9 cellular contexts compared by ENCODE assay signal in genomic region chr7:5237286-5237685, GRCh38. TPM values are rescaled to one million over a fixed set of nuclear protein-coding genes. Genes with fewer than 3 reads are reported as not detected.
DNase-seq lines count a peak whose midpoint lies in the region; ATAC-seq and TF ChIP-seq lines count a peak whose summit lies in the region.
"Had no signal": no experiment of that assay in that cellular context is flagged by ENCODE, and none has a peak within 500 bp of the region (broad histone marks: within the 10 kb centered on the region; RNA-seq: fewer than 3 reads in every experiment).

No MANE protein-coding gene starts in this region.

- peak overlapping the region; percentile 87 for H3K27ac Mint-ChIP-seq in dendritic cell treated with granulocyte-macrophage colony-stimulating factor and Interleukin-4, amounts not matched to agents 40 ng/mL and 50 ng/mL, for 4 days
- H3K27ac Mint-ChIP-seq in memory B cell (no peak overlapping the region), neural progenitor cell (no peak overlapping the region)

- in situ Hi-C loops in transverse colon (cut with MboI; ENCODE audit: low pct_ligation_motif_present in 1 of 4, low pct_unique_long_range_greater_than_20kb in 1 of 4, low sequenced_read_pairs in 3 of 4) = loop anchor here in 2 of 4 donors (25.0 kb wide), 1 partner anchor 225 kb away; no protein-coding TSS in a partner anchor

- WGBS in transverse colon (ENCODE audit: low coverage in 1 of 2), 2 donors = 52 to 76% methylated on average over 18 to 21 of the region's 21 CpGs

- DNase-seq in LHCN-M2 (ENCODE audit: low read depth) = peak; percentile 16
- DNase-seq in memory B cell (ENCODE audit: low spot score in 2 of 2) = no peak
- DNase-seq in transverse colon = peak; percentile 49
- no peak for DNase-seq in cortex of kidney (lab: John Stamatoyannopoulos, UW)
- no peak for DNase-seq in NK-92 (lab: John Stamatoyannopoulos, UW; ENCODE audit: unreplicated experiment)
- no peak for DNase-seq in neural progenitor cell (ENCODE audit: low spot score)
- no peak for DNase-seq in NCI-H446 treated with DMSO at 0.1 percent for 48 hours (lab: John Stamatoyannopoulos, UW)

- no peak overlapping the region for H2AFZ ChIP-seq in neural progenitor cell (replicated peaks)

- no peaks in the 10 kb centered on the region for H3K9me3 Mint-ChIP-seq in dendritic cell treated with granulocyte-macrophage colony-stimulating factor and Interleukin-4, amounts not matched to agents 40 ng/mL and 50 ng/mL, for 4 days
- no peaks in the 10 kb centered on the region for H3K9me3 Mint-ChIP-seq in memory B cell
- no peaks in the 10 kb centered on the region for H3K9me3 Mint-ChIP-seq in neural progenitor cell

- H3K9me3 ChIP-seq in transverse colon (no peaks in the 10 kb centered on the region), neural progenitor cell (ENCODE audit: low read depth) (no peaks in the 10 kb centered on the region)

- no peak overlapping the region for H3K9ac ChIP-seq in neural progenitor cell

- peaks cover 11% of the 10 kb centered on the region for H4K20me1 ChIP-seq in neural progenitor cell (ENCODE audit: low read depth)

- H3K27ac ChIP-seq in transverse colon = peak overlapping the region; percentile 31 to 42 (median 34)
- H3K27ac ChIP-seq in neural progenitor cell = no peak overlapping the region
- H3K27ac ChIP-seq: cardiac muscle cell had no signal

- TF ChIP-seq POLR2A in transverse colon (IDR thresholded peaks at IDR 0.05) = no peak

- peaks cover 64% of the 10 kb centered on the region for H3K4me1 Mint-ChIP-seq in dendritic cell treated with granulocyte-macrophage colony-stimulating factor and Interleukin-4, amounts not matched to agents 40 ng/mL and 50 ng/mL, for 4 days (ENCODE audit: low read depth)
- peaks cover 33% of the 10 kb centered on the region for H3K4me1 Mint-ChIP-seq in memory B cell
- H3K4me1 Mint-ChIP-seq in neural progenitor cell = peaks cover 35% of the 10 kb centered on the region

- H3K36me3 Mint-ChIP-seq in dendritic cell treated with granulocyte-macrophage colony-stimulating factor and Interleukin-4, amounts not matched to agents 40 ng/mL and 50 ng/mL, for 4 days (ENCODE audit: low read depth) = peaks cover 15% of the 10 kb centered on the region
- no peaks in the 10 kb centered on the region for H3K36me3 Mint-ChIP-seq in memory B cell
- H3K36me3 Mint-ChIP-seq in neural progenitor cell = peaks cover 3% of the 10 kb centered on the region

- H3K79me2 ChIP-seq in neural progenitor cell (ENCODE audit: low read depth) = no peaks in the 10 kb centered on the region

- H3K36me3 ChIP-seq in transverse colon (no peaks in the 10 kb centered on the region), neural progenitor cell (no peaks in the 10 kb centered on the region)
- H3K36me3 ChIP-seq: cardiac muscle cell had no signal

- TF ChIP-seq EP300 in transverse colon (IDR thresholded peaks at IDR 0.05; ENCODE audit: low read depth) = no peak

- H3K4me1 ChIP-seq in transverse colon (peaks cover 4 to 21% (median 12%) of the 10 kb centered on the region in 4 donors), neural progenitor cell (peaks cover 8% of the 10 kb centered on the region)

- H3K27me3 ChIP-seq in transverse colon = no peaks in the 10 kb centered on the region
- H3K27me3 ChIP-seq in neural progenitor cell = peaks cover 19% of the 10 kb centered on the region
- H3K27me3 ChIP-seq: cardiac muscle cell had no signal

- no peak for ATAC-seq in memory B cell (ENCODE audit: low read depth)

- no peak overlapping the region for H3K4me3 ChIP-seq in transverse colon
- no peak overlapping the region for H3K4me3 ChIP-seq in neural progenitor cell
- H3K4me3 ChIP-seq: cardiac muscle cell had no signal

- TF ChIP-seq CTCF in transverse colon (IDR thresholded peaks at IDR 0.05) = no peak
- no peak for TF ChIP-seq CTCF in neural progenitor cell (IDR thresholded peaks at IDR 0.05)

- peaks cover 11% of the 10 kb centered on the region for H3F3A ChIP-seq in neural progenitor cell (ENCODE audit: low read depth)

- intact Hi-C loops in dendritic cell treated with granulocyte-macrophage colony-stimulating factor and Interleukin-4, amounts not matched to agents 40 ng/mL and 50 ng/mL, for 4 days (cut with micrococcal nuclease) = no loop called here
- intact Hi-C loops in transverse colon (cut with DNase I; ENCODE audit: low total_unique reads) = loop anchor here (10.0 kb wide), 1 partner anchor 218 kb away; no protein-coding TSS in a partner anchor

- peaks cover 20% of the 10 kb centered on the region for H3K27me3 Mint-ChIP-seq in dendritic cell treated with granulocyte-macrophage colony-stimulating factor and Interleukin-4, amounts not matched to agents 40 ng/mL and 50 ng/mL, for 4 days
- H3K27me3 Mint-ChIP-seq in memory B cell (peaks cover 4% of the 10 kb centered on the region), neural progenitor cell (ENCODE audit: insufficient read depth, low read depth) (peaks cover 9% of the 10 kb centered on the region)

- peak overlapping the region; percentile 58 for H3K4me3 Mint-ChIP-seq in dendritic cell treated with granulocyte-macrophage colony-stimulating factor and Interleukin-4, amounts not matched to agents 40 ng/mL and 50 ng/mL, for 4 days
- H3K4me3 Mint-ChIP-seq in memory B cell (peak overlapping the region; percentile 59), neural progenitor cell (no peak overlapping the region)

- H3K4me2 ChIP-seq in neural progenitor cell = no peak overlapping the region

RNA-seq across cellular contexts. Expression of gene SLC29A4, which starts 45.5 kb away (rescaled TPM):
- total RNA-seq in LHCN-M2 (2014; rRNA removed) = 3.9 and 4.7 TPM in 2 replicates
- 4.2 TPM for polyA plus RNA-seq in LHCN-M2 (2012)
- 10 to 100 TPM in 1 of 4 donors, 1 to 10 TPM in 2, under 1 TPM in 1; 0.60 to 36.3 (median 2.6) TPM for total RNA-seq in transverse colon
- 7.3 and 20.8 TPM in 2 replicates for total RNA-seq in neural progenitor cell (ENCODE audit: low replicate concordance)

RNA-seq across cellular contexts. Expression of gene WIPI2, which starts 47.3 kb away (rescaled TPM):
- 54.8 and 65.8 TPM in 2 replicates for total RNA-seq in LHCN-M2 (2014; rRNA removed)
- 50.1 TPM for polyA plus RNA-seq in LHCN-M2 (2012)
- 10 to 100 TPM; 30.8 to 64.3 (median 53.2) TPM for total RNA-seq in transverse colon
- total RNA-seq in neural progenitor cell (ENCODE audit: low replicate concordance) = 64.9 and 74.8 TPM in 2 replicates

Comparison
In these comparisons a context has a peak if more than half of its experiments do, and no peak if none do; other contexts are left out.
1. DNase-seq: peak in LHCN-M2 (single experiment) and transverse colon (single experiment); none in memory B cell (0 of 2), cortex of kidney (single experiment), NK-92 (single experiment), neural progenitor cell (single experiment) and NCI-H446 treated with DMSO at 0.1 percent for 48 hours (single experiment).